In the genomic region with DNA sequence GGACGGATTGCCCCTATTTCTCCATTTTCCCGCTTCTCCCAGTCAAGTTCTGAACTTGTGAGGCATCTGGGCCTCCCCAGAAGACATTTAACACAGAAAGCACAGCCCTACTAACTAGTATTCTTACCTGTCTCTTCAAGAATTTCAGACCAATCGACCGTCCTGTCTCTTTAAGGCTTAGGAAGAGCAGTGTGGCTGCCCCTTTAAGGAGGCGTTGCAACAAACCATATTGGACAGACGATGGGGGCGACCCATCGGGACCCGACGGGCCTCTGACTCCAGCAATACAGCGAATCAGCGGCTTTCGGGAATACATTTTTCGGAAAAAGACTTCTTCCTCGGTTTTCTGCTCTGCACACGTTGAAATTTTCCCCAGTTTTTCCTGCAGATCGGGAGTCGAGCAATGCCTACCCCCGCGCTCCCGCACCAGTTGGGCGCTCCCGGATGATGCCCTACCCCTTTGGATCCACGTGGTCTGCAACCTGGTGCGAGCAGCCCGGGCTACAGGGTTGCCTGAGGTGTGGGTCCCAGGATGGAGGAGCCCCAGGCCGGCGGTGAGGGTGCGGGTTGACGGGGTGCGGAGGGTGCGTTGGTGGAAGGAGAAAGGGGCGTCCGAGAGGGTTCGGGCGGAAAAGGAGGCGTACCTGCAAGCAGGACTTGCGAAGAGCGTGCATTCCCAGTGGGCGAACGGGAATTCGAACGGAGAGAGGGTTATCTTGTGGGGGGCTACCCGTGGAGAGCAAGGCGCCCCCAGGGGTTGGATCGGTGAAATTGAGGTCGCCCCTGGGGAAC, we compare ENCODE assay signal across 8 cellular contexts. TPM values are rescaled to one million over a fixed set of nuclear protein-coding genes. Genes with fewer than 3 reads are reported as not detected.
A peak's percentile ranks its signal among the peaks of the same experiment; 100 is the strongest.
DNase-seq lines count a peak whose midpoint lies in the region; ATAC-seq and TF ChIP-seq lines count a peak whose summit lies in the region.

A gene with protein sequence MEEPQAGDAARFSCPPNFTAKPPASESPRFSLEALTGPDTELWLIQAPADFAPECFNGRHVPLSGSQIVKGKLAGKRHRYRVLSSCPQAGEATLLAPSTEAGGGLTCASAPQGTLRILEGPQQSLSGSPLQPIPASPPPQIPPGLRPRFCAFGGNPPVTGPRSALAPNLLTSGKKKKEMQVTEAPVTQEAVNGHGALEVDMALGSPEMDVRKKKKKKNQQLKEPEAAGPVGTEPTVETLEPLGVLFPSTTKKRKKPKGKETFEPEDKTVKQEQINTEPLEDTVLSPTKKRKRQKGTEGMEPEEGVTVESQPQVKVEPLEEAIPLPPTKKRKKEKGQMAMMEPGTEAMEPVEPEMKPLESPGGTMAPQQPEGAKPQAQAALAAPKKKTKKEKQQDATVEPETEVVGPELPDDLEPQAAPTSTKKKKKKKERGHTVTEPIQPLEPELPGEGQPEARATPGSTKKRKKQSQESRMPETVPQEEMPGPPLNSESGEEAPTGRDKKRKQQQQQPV (plus strand): TSS at position 480 of the 792 bp plus-strand sequence. CDS start 53 bp downstream, at position 533.

- ATAC-seq in GM18873 (IDR thresholded peaks at IDR 0.05; ENCODE audit: low FRiP score, unreplicated experiment) (peak; percentile 61), HG03135 (IDR thresholded peaks at IDR 0.05; ENCODE audit: unreplicated experiment) (peak; percentile 70)

- H3K27me3 ChIP-seq in AG04450 (ENCODE audit: control insufficient read depth, insufficient read depth, low read length), result no peaks in the 10 kb centered on the region

- POLR2A ChIA-PET in AG04450 (lab: Yijun Ruan, JAX), result interaction anchor here (1.0 to 1.3 kb wide), 3 partner anchors 8 to 17 kb away, joined by 3 to 9 read pairs (median 3); a partner anchor contains a TSS

- DNase-seq in AG04450 (ENCODE audit: low read depth, low spot score) (no peak), NCI-H2227 treated with DMSO at 0.1 percent for 48 hours (lab: John Stamatoyannopoulos, UW) (peak; percentile 88), cardiac fibroblast (ENCODE audit: low read depth in 2 of 2) (peak; percentile 82 to 89), inferior parietal cortex (ENCODE audit: extremely low spot score) (peak; percentile 95), smooth muscle cell of the brain vasculature (ENCODE audit: low read depth, low spot score) (peak; percentile 63)
- DNase-seq in activated CD4-positive, CD25-positive, alpha-beta regulatory T cell (lab: John Stamatoyannopoulos, UW), result peak; percentile 47 to 70 (median 56)

- CTCF ChIA-PET in AG04450 (lab: Charles Lee), result no interaction called here

- H3K27ac ChIP-seq in AG04450 (ENCODE audit: low read depth, low read length), result peak within 1 kb of the TSS; percentile 89

- no peaks in the 10 kb centered on the region; the same call in 1 of the 2 replicates for H3K9me3 ChIP-seq in AG04450 (ENCODE audit: control insufficient read depth, insufficient read depth, low read length)

- H3K4me3 ChIP-seq in AG04450 (ENCODE audit: low read depth, low read length) (peak within 1 kb of the TSS; percentile 86), cardiac fibroblast (replicated peaks in 1 of 2; ENCODE audit: low read depth in 2 of 2, low read length in 2 of 2) (peak within 1 kb of the TSS; percentile 93 to 97)

- TF ChIP-seq CTCF in AG04450 (IDR thresholded peaks at IDR 0.05; ENCODE audit: low read depth, low read length), result no peak
- TF ChIP-seq CTCF in cardiac fibroblast (IDR thresholded peaks at IDR 0.05; ENCODE audit: low read depth, low read length), result no peak

RNA-seq across cellular contexts. Expression of the gene that starts here (rescaled TPM):
- polyA plus RNA-seq in AG04450 (2011; rRNA removed), result 3.0 and 3.2 TPM in 2 replicates
- 2.4 and 3.1 TPM in 2 replicates for polyA minus RNA-seq in AG04450 (2011; rRNA and poly(A)+ RNA removed)
